In the genomic region with DNA sequence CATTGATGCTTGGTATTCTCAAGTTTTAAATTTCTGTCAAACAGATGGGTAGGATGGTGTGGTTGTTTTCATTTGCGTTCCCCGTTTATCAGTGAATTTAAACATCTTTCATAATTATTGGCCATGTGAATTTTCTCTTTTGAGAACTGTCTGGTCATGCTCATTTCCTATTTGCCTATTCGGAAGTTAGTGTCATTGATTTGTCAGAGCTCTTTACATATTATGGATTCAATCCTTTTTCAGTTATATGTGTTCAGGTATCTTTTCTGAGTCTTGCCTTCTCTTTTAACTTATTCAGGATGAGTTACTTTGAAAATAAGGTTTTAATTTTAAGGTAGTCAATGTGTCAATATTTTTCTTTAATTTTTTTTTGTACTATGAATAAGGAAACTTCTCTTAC, we compare ENCODE assay signal across 27 cellular contexts.
"Had no signal": no experiment of that assay in that cellular context is flagged by ENCODE, and none has a peak within 500 bp of the region (broad histone marks: within the 10 kb centered on the region; RNA-seq: fewer than 3 reads in every experiment).

No MANE protein-coding gene starts in this region.

- H3K36me3 Mint-ChIP-seq: natural killer cell; neural progenitor cell; stimulated activated effector memory CD8-positive, alpha-beta T cell treated with anti-CD3 and anti-CD28 coated beads, Interleukin-12 subunit alpha, Interleukin-12 subunit beta, amount 100 ng/mL, for 72 hours; stimulated activated naive B cell treated with anti-CD40 and anti-IgM and Interleukin-4, amounts not matched to agents 10 μg/mL and 1 μg/mL and 100 μg/mL, for 72 hours had no signal

- H3K4me3 ChIP-seq: neural progenitor cell, ovary, psoas muscle, right lobe of liver, sigmoid colon, stomach, thoracic aorta, thyroid gland, tibial nerve, upper lobe of left lung, vagina had no signal

- H3K4me1 ChIP-seq: parathyroid adenoma, vagina had no signal

- H3K79me2 ChIP-seq: parathyroid adenoma had no signal

- DNase-seq: natural killer cell; occipital lobe; ovary; psoas muscle; right cardiac atrium; right lobe of liver; sigmoid colon; small intestine; stimulated activated CD4-positive, alpha-beta T cell treated with anti-CD3 and anti-CD28 coated beads, Interleukin-15, amount 100 ng/mL, for 24 hours; stimulated activated CD4-positive, alpha-beta T cell treated with anti-CD3 and anti-CD28 coated beads, Interleukin-2, amount 100 ng/mL, for 24 hours; stimulated activated CD4-positive, alpha-beta T cell treated with anti-CD3 and anti-CD28 coated beads, Interleukin-2, amount 100 ng/mL, for 48 hours; stimulated activated CD4-positive, alpha-beta T cell treated with anti-CD3 and anti-CD28 coated beads, Interleukin-4, amount 100 ng/mL, for 24 hours; stimulated activated naive B cell treated with anti-CD40 and anti-IgM and Interleukin-4, amounts not matched to agents 10 μg/mL and 1 μg/mL and 100 μg/mL, for 72 hours; stimulated activated naive CD4-positive, alpha-beta T cell treated with Interleukin-2 at 50 U/mL for 16 hours; stomach; thyroid gland; trophoblast cell; upper lobe of left lung had no signal

- H3K4me1 Mint-ChIP-seq: natural killer cell; stimulated activated effector memory CD8-positive, alpha-beta T cell treated with anti-CD3 and anti-CD28 coated beads, Interleukin-12 subunit alpha, Interleukin-12 subunit beta, amount 100 ng/mL, for 72 hours; stimulated activated naive B cell treated with anti-CD40 and anti-IgM and Interleukin-4, amounts not matched to agents 10 μg/mL and 1 μg/mL and 100 μg/mL, for 72 hours had no signal

- H3K27me3 ChIP-seq: neural progenitor cell, ovary, right lobe of liver, stomach, thyroid gland, tibial nerve, upper lobe of left lung, vagina had no signal

- FAIRE-seq: small intestine had no signal

- H3K36me3 ChIP-seq: ovary, right lobe of liver, sigmoid colon, stomach, thoracic aorta, thyroid gland, tibial nerve, upper lobe of left lung, vagina had no signal

- H3K27ac Mint-ChIP-seq: natural killer cell; neural progenitor cell; progenitor cell of endocrine pancreas; stimulated activated effector memory CD8-positive, alpha-beta T cell treated with anti-CD3 and anti-CD28 coated beads, Interleukin-12 subunit alpha, Interleukin-12 subunit beta, amount 100 ng/mL, for 72 hours; stimulated activated naive B cell treated with anti-CD40 and anti-IgM and Interleukin-4, amounts not matched to agents 10 μg/mL and 1 μg/mL and 100 μg/mL, for 72 hours; stimulated activated naive CD8-positive, alpha-beta T cell treated with anti-CD3 and anti-CD28 coated beads, Interleukin-15, Interleukin-2, amounts not matched to agents 100 ng/mL and 50 ng/mL, for 24 hours had no signal

- H3K4me3 Mint-ChIP-seq: natural killer cell; nephron; neural progenitor cell; stimulated activated effector memory CD8-positive, alpha-beta T cell treated with anti-CD3 and anti-CD28 coated beads, Interleukin-12 subunit alpha, Interleukin-12 subunit beta, amount 100 ng/mL, for 72 hours; stimulated activated naive B cell treated with anti-CD40 and anti-IgM and Interleukin-4, amounts not matched to agents 10 μg/mL and 1 μg/mL and 100 μg/mL, for 72 hours; stimulated activated naive CD8-positive, alpha-beta T cell treated with anti-CD3 and anti-CD28 coated beads, Interleukin-15, Interleukin-2, amounts not matched to agents 100 ng/mL and 50 ng/mL, for 24 hours had no signal

- H3K27me3 Mint-ChIP-seq: progenitor cell of endocrine pancreas had no signal

- H3K9me3 Mint-ChIP-seq: natural killer cell; neural progenitor cell; stimulated activated effector memory CD8-positive, alpha-beta T cell treated with anti-CD3 and anti-CD28 coated beads, Interleukin-12 subunit alpha, Interleukin-12 subunit beta, amount 100 ng/mL, for 72 hours; stimulated activated naive CD8-positive, alpha-beta T cell treated with anti-CD3 and anti-CD28 coated beads, Interleukin-15, Interleukin-2, amounts not matched to agents 100 ng/mL and 50 ng/mL, for 24 hours had no signal

- H3K9ac ChIP-seq: neural progenitor cell, parathyroid adenoma had no signal

- ATAC-seq: natural killer cell; psoas muscle; right cardiac atrium; right lobe of liver; stimulated activated effector memory CD8-positive, alpha-beta T cell treated with anti-CD3 and anti-CD28 coated beads, Interleukin-12 subunit alpha, Interleukin-12 subunit beta, amount 100 ng/mL, for 72 hours; stimulated activated naive B cell treated with anti-CD40 and anti-IgM and Interleukin-4, amounts not matched to agents 10 μg/mL and 1 μg/mL and 100 μg/mL, for 72 hours had no signal

- H3K27ac ChIP-seq: neural progenitor cell, ovary, parathyroid adenoma, psoas muscle, right lobe of liver, sigmoid colon, stomach, thoracic aorta, thyroid gland, tibial nerve, upper lobe of left lung, vagina had no signal

- H3K4me2 ChIP-seq: neural progenitor cell had no signal

- H3K9me3 ChIP-seq: ovary, psoas muscle, right lobe of liver, sigmoid colon, stomach, thoracic aorta, thyroid gland, upper lobe of left lung, vagina had no signal

- H2AFZ ChIP-seq: neural progenitor cell, parathyroid adenoma had no signal
